ENCODE assay signal across 12 cellular contexts in the genomic region with DNA sequence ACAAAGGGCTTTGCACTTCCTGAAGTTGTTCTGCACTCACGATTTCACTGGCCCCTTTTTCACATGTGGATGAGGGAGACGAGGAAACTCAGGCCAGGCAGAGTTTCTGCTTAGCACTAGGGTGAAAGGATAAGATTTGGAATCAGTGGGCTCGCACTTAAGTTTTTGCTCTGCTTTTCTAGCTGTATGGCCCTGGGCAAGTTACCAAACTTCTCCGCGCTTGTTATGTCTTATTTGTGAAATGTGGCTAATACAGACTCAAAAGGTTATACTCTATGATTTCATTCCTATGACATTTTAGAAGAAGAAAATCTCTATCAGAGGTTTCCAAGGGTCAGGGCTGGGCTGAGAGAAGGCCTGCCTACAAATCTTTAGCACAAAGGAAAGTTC.
A peak's percentile ranks its signal among the peaks of the same experiment; 100 is the strongest.
DNase-seq lines count a peak whose midpoint lies in the region; ATAC-seq and TF ChIP-seq lines count a peak whose summit lies in the region.
"Had no signal": no experiment of that assay in that cellular context is flagged by ENCODE, and none has a peak within 500 bp of the region (broad histone marks: within the 10 kb centered on the region; RNA-seq: fewer than 3 reads in every experiment).

No MANE protein-coding gene starts in this region.

- peak overlapping the region; percentile 47 for H3K27ac ChIP-seq in rectal smooth muscle tissue (ENCODE audit: low read depth, low read length)

- H3K36me3 Mint-ChIP-seq in brain, result no peaks in the 10 kb centered on the region

- peak overlapping the region; percentile 74 to 93 (median 86) for H3K27ac Mint-ChIP-seq in brain
- H3K27ac Mint-ChIP-seq: H9 had no signal

- no peak overlapping the region for H3K9ac ChIP-seq in rectal smooth muscle tissue (ENCODE audit: low read length)

- TF ChIP-seq CTCF in brain (conservative IDR thresholded peaks at IDR 0.05), result no peak
- no peak for TF ChIP-seq CTCF in foreskin fibroblast (IDR thresholded peaks at IDR 0.05; ENCODE audit: low read depth, low read length)

- in situ Hi-C loops in KBM-7 (cut with MboI; ENCODE audit: low pct_unique_long_range_greater_than_20kb, low sequenced_read_pairs), result no loop called here

- no peak overlapping the region for H3K4me3 ChIP-seq in foreskin fibroblast (ENCODE audit: low read depth in 1 of 2, low read length in 2 of 2)
- no peak overlapping the region for H3K4me3 ChIP-seq in rectal smooth muscle tissue (ENCODE audit: low read length)

- H3K4me1 Mint-ChIP-seq in brain, result peaks cover 44% of the 10 kb centered on the region

- no peaks in the 10 kb centered on the region for H3K36me3 ChIP-seq in rectal smooth muscle tissue (ENCODE audit: control insufficient read depth, insufficient read depth, low read length)

- H3K27me3 ChIP-seq in rectal smooth muscle tissue (ENCODE audit: control insufficient read depth, insufficient read depth, low read length), result no peaks in the 10 kb centered on the region

- ATAC-seq in HG02763 (IDR thresholded peaks at IDR 0.05; ENCODE audit: unreplicated experiment), result no peak
- ATAC-seq in HG03135 (IDR thresholded peaks at IDR 0.05; ENCODE audit: unreplicated experiment), result no peak

- H3K4me1 ChIP-seq in rectal smooth muscle tissue (ENCODE audit: control insufficient read depth, insufficient read depth, low read length), result peaks cover 20% of the 10 kb centered on the region
- H3K4me1 ChIP-seq: Caco-2 had no signal

- H3K27me3 Mint-ChIP-seq in brain, result no peaks in the 10 kb centered on the region

- H3K4me3 Mint-ChIP-seq in brain, result peak overlapping the region in 2 of 5 experiments; percentile 30 to 33
- H3K4me3 Mint-ChIP-seq: H9 had no signal

- DNase-seq in foreskin fibroblast (peak; percentile 4 to 31), KBM-7 (no peak), HK-2 (ENCODE audit: unreplicated experiment) (no peak)
- DNase-seq: Caco-2, H9, NCI-H187, NCI-H226, NCI-H524 treated with DMSO at 0.1 percent for 48 hours had no signal

- peaks cover 0 to 16% (median 0%) of the 10 kb centered on the region in 5 experiments for H3K9me3 Mint-ChIP-seq in brain
- H3K9me3 Mint-ChIP-seq: H9 had no signal

Comparison
In these comparisons a context has a peak if more than half of its experiments do, and no peak if none do; other contexts are left out.
1. DNase-seq: peak in foreskin fibroblast (2 of 2); none in KBM-7 (single experiment) and HK-2 (single experiment).